Comparison of ENCODE assay signal across 11 cellular contexts in genomic region chrX:107709266-107709795, GRCh38.
DNase-seq lines count a peak whose midpoint lies in the region; ATAC-seq and TF ChIP-seq lines count a peak whose summit lies in the region.
"Had no signal": no experiment of that assay in that cellular context is flagged by ENCODE, and none has a peak within 500 bp of the region (broad histone marks: within the 10 kb centered on the region; RNA-seq: fewer than 3 reads in every experiment).

No MANE protein-coding gene starts in this region.

- H3K4me1 Mint-ChIP-seq in activated CD8-positive, alpha-beta T cell treated with anti-CD3 and anti-CD28 coated beads for 36 hours (ENCODE audit: low read depth), result peaks cover 46% of the 10 kb centered on the region
- peaks cover 24% of the 10 kb centered on the region for H3K4me1 Mint-ChIP-seq in activated CD8-positive, alpha-beta T cell treated with anti-CD3 and anti-CD28 coated beads, Interleukin-2, amount 10 ng/mL, durations not matched to agents 7 days and 5 days (ENCODE audit: low read depth)

- H3K9me3 ChIP-seq in hepatocyte (ENCODE audit: low read depth) (no peaks in the 10 kb centered on the region), upper lobe of right lung (no peaks in the 10 kb centered on the region), left lung (no peaks in the 10 kb centered on the region)

- CTCF ChIA-PET in activated CD8-positive, alpha-beta T cell treated with anti-CD3 and anti-CD28 coated beads for 36 hours (lab: Charles Lee), result interaction anchor here (1.1 to 1.5 kb wide), 2 partner anchors 14 to 36 kb away, joined by 3 to 5 read pairs; no protein-coding TSS in a partner anchor
- CTCF ChIA-PET in activated CD8-positive, alpha-beta T cell treated with anti-CD3 and anti-CD28 coated beads, Interleukin-2, amount 10 ng/mL, durations not matched to agents 7 days and 5 days (lab: Charles Lee), result interaction anchor here (1.0 to 14.6 kb wide), 3 partner anchors 10 to 68 kb away, joined by 3 to 308 read pairs (median 7); partner anchors contain the start of gene NCBP2L

- peaks cover 8% of the 10 kb centered on the region for H3K79me2 ChIP-seq in hepatocyte

- POLR2A ChIA-PET in activated CD8-positive, alpha-beta T cell treated with anti-CD3 and anti-CD28 coated beads for 36 hours (lab: Charles Lee), result interaction anchor here (1.3 kb wide), 1 partner anchor 32 kb away, joined by 4 read pairs; no protein-coding TSS in a partner anchor
- POLR2A ChIA-PET in activated CD8-positive, alpha-beta T cell treated with anti-CD3 and anti-CD28 coated beads, Interleukin-2, amount 10 ng/mL, durations not matched to agents 7 days and 5 days (lab: Charles Lee), result interaction anchor here (11.6 kb wide), 1 partner anchor 33 kb away, joined by 292 read pairs; no protein-coding TSS in a partner anchor

- H3K36me3 Mint-ChIP-seq in activated CD8-positive, alpha-beta T cell treated with anti-CD3 and anti-CD28 coated beads for 36 hours (ENCODE audit: low read depth), result peaks cover 6% of the 10 kb centered on the region
- peaks cover 14% of the 10 kb centered on the region for H3K36me3 Mint-ChIP-seq in activated CD8-positive, alpha-beta T cell treated with anti-CD3 and anti-CD28 coated beads, Interleukin-2, amount 10 ng/mL, durations not matched to agents 7 days and 5 days (ENCODE audit: low read depth)

- H3K36me3 ChIP-seq in hepatocyte (replicated peaks; ENCODE audit: insufficient read depth, low read depth) (no peaks in the 10 kb centered on the region), upper lobe of right lung (peaks cover 13% of the 10 kb centered on the region), left lung (peaks cover 0 to 14% of the 10 kb centered on the region in 2 donors)

- TF ChIP-seq CTCF in activated CD8-positive, alpha-beta T cell treated with anti-CD3 and anti-CD28 coated beads for 36 hours (IDR thresholded peaks at IDR 0.05), result no peak
- TF ChIP-seq CTCF in hepatocyte (IDR thresholded peaks at IDR 0.05; ENCODE audit: poor library complexity) (no peak), upper lobe of right lung (IDR thresholded peaks at IDR 0.05) (no peak), left lung (IDR thresholded peaks at IDR 0.05) (no peak)

- no peak for ATAC-seq in activated CD8-positive, alpha-beta T cell treated with anti-CD3 and anti-CD28 coated beads for 36 hours
- no peak for ATAC-seq in activated CD8-positive, alpha-beta T cell treated with anti-CD3 and anti-CD28 coated beads, Interleukin-2, amount 10 ng/mL, durations not matched to agents 7 days and 5 days
- ATAC-seq in HG03175 (IDR thresholded peaks at IDR 0.05; ENCODE audit: unreplicated experiment) (peak; percentile 32), upper lobe of right lung (no peak), left lung (no peak), HG03280 (IDR thresholded peaks at IDR 0.05; ENCODE audit: unreplicated experiment) (no peak)

- H3K4me1 ChIP-seq in hepatocyte (ENCODE audit: insufficient read depth) (peaks cover 33% of the 10 kb centered on the region), upper lobe of right lung (peaks cover 18% of the 10 kb centered on the region), left lung (peaks cover 9 to 46% of the 10 kb centered on the region in 2 donors)

- intact Hi-C loops in activated CD8-positive, alpha-beta T cell treated with anti-CD3 and anti-CD28 coated beads for 36 hours (cut with micrococcal nuclease), result no loop called here
- intact Hi-C loops in upper lobe of right lung (cut with DNase I) (no loop called here), left lung (cut with DNase I) (no loop called here)

- H2AFZ ChIP-seq in hepatocyte, result no peak overlapping the region

- peak overlapping the region; percentile 96 for H3K27ac ChIP-seq in hepatocyte
- peak overlapping the region; percentile 98 for H3K27ac ChIP-seq in upper lobe of right lung
- H3K27ac ChIP-seq in left lung, result peak overlapping the region in 1 of 2 donors; percentile 98

- H3K4me3 ChIP-seq in hepatocyte, result no peak overlapping the region
- H3K4me3 ChIP-seq in upper lobe of right lung, result no peak overlapping the region
- H3K4me3 ChIP-seq in left lung, result no peak overlapping the region

- DNase-seq in activated CD8-positive, alpha-beta T cell treated with anti-CD3 and anti-CD28 coated beads for 36 hours, result no peak
- DNase-seq in activated CD8-positive, alpha-beta T cell treated with anti-CD3 and anti-CD28 coated beads, Interleukin-2, amount 10 ng/mL, durations not matched to agents 7 days and 5 days, result no peak
- DNase-seq in hepatocyte (ENCODE audit: low spot score) (no peak), upper lobe of right lung (no peak), left lung (no peak), cerebellar nuclear complex (lab: John Stamatoyannopoulos, UW) (no peak)
- DNase-seq: activated CD4-positive, alpha-beta T cell treated with anti-CD3 and anti-CD28 coated beads for 4 hours; DMS53; effector CD4-positive, alpha-beta T cell had no signal

- H4K20me1 ChIP-seq in hepatocyte (ENCODE audit: insufficient read depth, poor library complexity, severe bottlenecking), result peaks cover 2% of the 10 kb centered on the region

- H3K27me3 Mint-ChIP-seq in activated CD8-positive, alpha-beta T cell treated with anti-CD3 and anti-CD28 coated beads for 36 hours, result no peaks in the 10 kb centered on the region
- H3K27me3 Mint-ChIP-seq in activated CD8-positive, alpha-beta T cell treated with anti-CD3 and anti-CD28 coated beads, Interleukin-2, amount 10 ng/mL, durations not matched to agents 7 days and 5 days (ENCODE audit: low read depth), result peaks cover 2% of the 10 kb centered on the region

- H3K9me3 Mint-ChIP-seq in activated CD8-positive, alpha-beta T cell treated with anti-CD3 and anti-CD28 coated beads for 36 hours, result no peaks in the 10 kb centered on the region
- no peaks in the 10 kb centered on the region for H3K9me3 Mint-ChIP-seq in activated CD8-positive, alpha-beta T cell treated with anti-CD3 and anti-CD28 coated beads, Interleukin-2, amount 10 ng/mL, durations not matched to agents 7 days and 5 days (ENCODE audit: insufficient read depth)

- WGBS in hepatocyte (ENCODE audit: low lambda C conversion rate, missing lambda C conversion rate), result 72% methylated on average over 6 of the region's 6 CpGs

- peak overlapping the region; percentile 11 for H3K4me2 ChIP-seq in hepatocyte

- no peaks in the 10 kb centered on the region for H3K9me2 ChIP-seq in hepatocyte (replicated peaks; ENCODE audit: insufficient read depth)

- peak overlapping the region; percentile 57 for H3K27ac Mint-ChIP-seq in activated CD8-positive, alpha-beta T cell treated with anti-CD3 and anti-CD28 coated beads for 36 hours
- no peak overlapping the region for H3K27ac Mint-ChIP-seq in activated CD8-positive, alpha-beta T cell treated with anti-CD3 and anti-CD28 coated beads, Interleukin-2, amount 10 ng/mL, durations not matched to agents 7 days and 5 days

- no peak overlapping the region for H3K4me3 Mint-ChIP-seq in activated CD8-positive, alpha-beta T cell treated with anti-CD3 and anti-CD28 coated beads for 36 hours
- no peak overlapping the region for H3K4me3 Mint-ChIP-seq in activated CD8-positive, alpha-beta T cell treated with anti-CD3 and anti-CD28 coated beads, Interleukin-2, amount 10 ng/mL, durations not matched to agents 7 days and 5 days

- no peaks in the 10 kb centered on the region for H3K27me3 ChIP-seq in hepatocyte
- no peaks in the 10 kb centered on the region for H3K27me3 ChIP-seq in upper lobe of right lung
- no peaks in the 10 kb centered on the region for H3K27me3 ChIP-seq in left lung
